23 cellular contexts compared by ENCODE assay signal in the genomic region with DNA sequence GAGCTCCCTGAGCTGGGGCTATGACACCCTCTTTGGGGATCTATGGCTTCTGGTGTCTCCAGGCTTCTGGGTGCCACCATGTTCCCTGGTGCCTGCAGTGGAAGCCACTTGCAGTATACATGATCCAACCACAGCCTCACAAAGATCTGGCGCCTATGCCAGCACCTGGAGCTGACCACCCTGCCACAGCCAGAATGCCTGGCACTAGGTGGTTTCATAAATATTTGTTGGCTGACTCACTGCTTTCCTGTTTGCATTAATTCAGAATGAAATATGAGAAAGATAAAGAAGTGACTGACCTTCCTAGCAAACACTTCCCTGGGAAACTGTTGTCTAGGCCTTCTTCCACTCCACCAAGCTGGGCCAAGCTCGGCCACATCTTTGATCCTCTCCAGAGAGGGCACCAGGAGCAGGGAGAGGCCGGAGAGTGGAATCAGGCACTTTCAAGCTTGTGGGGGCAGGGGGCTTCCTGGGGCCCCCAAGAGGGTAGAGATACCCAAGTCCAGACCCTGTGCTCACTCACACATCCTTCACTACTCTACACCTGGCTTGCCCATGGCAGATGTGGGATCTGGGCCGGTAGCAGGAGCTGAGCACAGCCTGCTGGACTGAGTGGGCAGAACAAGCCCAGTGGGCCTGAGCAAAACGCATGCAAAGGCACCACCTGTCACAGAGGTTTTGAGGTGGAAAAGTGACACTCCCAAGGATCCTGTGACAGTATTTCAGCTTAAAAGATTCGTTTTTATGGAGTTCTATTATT.
DNase-seq lines count a peak whose midpoint lies in the region; ATAC-seq, FAIRE-seq and TF ChIP-seq lines count a peak whose summit lies in the region.
"Had no signal": no experiment of that assay in that cellular context is flagged by ENCODE, and none has a peak within 500 bp of the region (broad histone marks: within the 10 kb centered on the region; RNA-seq: fewer than 3 reads in every experiment).

No MANE protein-coding gene starts in this region.

- no peak for ATAC-seq in HG03520 (IDR thresholded peaks at IDR 0.05; ENCODE audit: unreplicated experiment)
- ATAC-seq: naive thymus-derived CD8-positive, alpha-beta T cell; stimulated activated memory B cell treated with anti-CD40 and anti-IgM and Interleukin-4, amounts not matched to agents 10 μg/mL and 1 μg/mL and 100 μg/mL, for 72 hours had no signal

- no peak for DNase-seq in H54 (ENCODE audit: insufficient read length, low spot score)
- peak; percentile 70 for DNase-seq in RCC 7860 (ENCODE audit: low spot score)
- DNase-seq in epithelial cell of esophagus (ENCODE audit: low read depth), result peak; percentile 57
- peak; percentile 34 for DNase-seq in retinal pigment epithelial cell (ENCODE audit: low read depth)
- no peak for DNase-seq in MV-4-11 (lab: John Stamatoyannopoulos, UW)
- no peak for DNase-seq in activated naive CD4-positive, alpha-beta T cell treated with anti-CD3 and anti-CD28 coated beads, Interleukin-2, amount 10 ng/mL, durations not matched to agents 7 days and 5 days
- DNase-seq: activated effector memory CD4-positive, alpha-beta T cell treated with anti-CD3 and anti-CD28 coated beads, Interleukin-2, amount 50 U/mL, for 16 hours; erythroblast; HCEC 1CT; immature natural killer cell; MM.1S; naive thymus-derived CD8-positive, alpha-beta T cell; NCI-H1930; NCI-H510A; thyroid gland had no signal

- H3K27me3 Mint-ChIP-seq in activated naive CD4-positive, alpha-beta T cell treated with anti-CD3 and anti-CD28 coated beads, Interleukin-2, amount 10 ng/mL, durations not matched to agents 7 days and 5 days, result no peaks in the 10 kb centered on the region
- H3K27me3 Mint-ChIP-seq: dendritic cell treated with granulocyte-macrophage colony-stimulating factor and Interleukin-4, amounts not matched to agents 40 ng/mL and 50 ng/mL, for 4 days; memory B cell; progenitor cell of endocrine pancreas; stimulated activated memory B cell treated with anti-CD40 and anti-IgM and Interleukin-4, amounts not matched to agents 10 μg/mL and 1 μg/mL and 100 μg/mL, for 72 hours had no signal

- H3K27ac Mint-ChIP-seq in activated naive CD4-positive, alpha-beta T cell treated with anti-CD3 and anti-CD28 coated beads, Interleukin-2, amount 10 ng/mL, durations not matched to agents 7 days and 5 days, result no peak overlapping the region
- H3K27ac Mint-ChIP-seq: dendritic cell treated with granulocyte-macrophage colony-stimulating factor and Interleukin-4, amounts not matched to agents 40 ng/mL and 50 ng/mL, for 4 days; immature natural killer cell; memory B cell; naive thymus-derived CD8-positive, alpha-beta T cell; progenitor cell of endocrine pancreas; stimulated activated memory B cell treated with anti-CD40 and anti-IgM and Interleukin-4, amounts not matched to agents 10 μg/mL and 1 μg/mL and 100 μg/mL, for 72 hours had no signal

- TF ChIP-seq POLR2A in H54 (IDR thresholded peaks at IDR 0.05; ENCODE audit: low read depth, low read length), result no peak

- CTCF ChIA-PET in activated naive CD4-positive, alpha-beta T cell treated with anti-CD3 and anti-CD28 coated beads, Interleukin-2, amount 10 ng/mL, durations not matched to agents 7 days and 5 days (lab: Charles Lee), result no interaction called here

- H3K4me3 ChIP-seq in epithelial cell of esophagus (ENCODE audit: low read length) (no peak overlapping the region), retinal pigment epithelial cell (ENCODE audit: low read length) (no peak overlapping the region)
- H3K4me3 ChIP-seq: ascending aorta, BLaER1, thyroid gland had no signal

- TF ChIP-seq CTCF in epithelial cell of esophagus (IDR thresholded peaks at IDR 0.05; ENCODE audit: insufficient read depth, low read depth, low read length, missing control alignments) (no peak), retinal pigment epithelial cell (conservative IDR thresholded peaks at IDR 0.05; ENCODE audit: low read depth, low read length) (no peak)

- H3K9me3 Mint-ChIP-seq in activated naive CD4-positive, alpha-beta T cell treated with anti-CD3 and anti-CD28 coated beads, Interleukin-2, amount 10 ng/mL, durations not matched to agents 7 days and 5 days, result peaks cover 4% of the 10 kb centered on the region

- no peak overlapping the region for H3K4me3 Mint-ChIP-seq in activated naive CD4-positive, alpha-beta T cell treated with anti-CD3 and anti-CD28 coated beads, Interleukin-2, amount 10 ng/mL, durations not matched to agents 7 days and 5 days
- H3K4me3 Mint-ChIP-seq: dendritic cell treated with granulocyte-macrophage colony-stimulating factor and Interleukin-4, amounts not matched to agents 40 ng/mL and 50 ng/mL, for 4 days; immature natural killer cell; memory B cell; naive thymus-derived CD8-positive, alpha-beta T cell; stimulated activated memory B cell treated with anti-CD40 and anti-IgM and Interleukin-4, amounts not matched to agents 10 μg/mL and 1 μg/mL and 100 μg/mL, for 72 hours had no signal

- peak; percentile 80 for FAIRE-seq in H54 (lab: Jason Lieb, UNC)
- FAIRE-seq in RCC 7860 (lab: Jason Lieb, UNC), result peak; percentile 56
- FAIRE-seq: GM19239 had no signal

- H3K4me1 Mint-ChIP-seq in activated naive CD4-positive, alpha-beta T cell treated with anti-CD3 and anti-CD28 coated beads, Interleukin-2, amount 10 ng/mL, durations not matched to agents 7 days and 5 days, result no peaks in the 10 kb centered on the region
- H3K4me1 Mint-ChIP-seq: immature natural killer cell; memory B cell; naive thymus-derived CD8-positive, alpha-beta T cell; stimulated activated memory B cell treated with anti-CD40 and anti-IgM and Interleukin-4, amounts not matched to agents 10 μg/mL and 1 μg/mL and 100 μg/mL, for 72 hours had no signal

- no peaks in the 10 kb centered on the region for H3K36me3 Mint-ChIP-seq in activated naive CD4-positive, alpha-beta T cell treated with anti-CD3 and anti-CD28 coated beads, Interleukin-2, amount 10 ng/mL, durations not matched to agents 7 days and 5 days
- H3K36me3 Mint-ChIP-seq: immature natural killer cell; memory B cell; naive thymus-derived CD8-positive, alpha-beta T cell; stimulated activated memory B cell treated with anti-CD40 and anti-IgM and Interleukin-4, amounts not matched to agents 10 μg/mL and 1 μg/mL and 100 μg/mL, for 72 hours had no signal

Comparison
In these comparisons a context has a peak if more than half of its experiments do, and no peak if none do; other contexts are left out.
1. DNase-seq: peak in RCC 7860 (single experiment), epithelial cell of esophagus (single experiment) and retinal pigment epithelial cell (single experiment); none in H54 (single experiment), MV-4-11 (single experiment) and activated naive CD4-positive, alpha-beta T cell treated with anti-CD3 and anti-CD28 coated beads, Interleukin-2, amount 10 ng/mL, durations not matched to agents 7 days and 5 days (single experiment).